ENCODE assay signal across 26 cellular contexts in genomic region chr9:69432623-69433022, GRCh38.
"Had no signal": no experiment of that assay in that cellular context is flagged by ENCODE, and none has a peak within 500 bp of the region (broad histone marks: within the 10 kb centered on the region; RNA-seq: fewer than 3 reads in every experiment).

No MANE protein-coding gene starts in this region.

- H3K9me3 Mint-ChIP-seq: activated CD4-positive, alpha-beta T cell treated with anti-CD3 and anti-CD28 coated beads, Interleukin-2, amount 10 ng/mL, durations not matched to agents 7 days and 5 days; activated CD8-positive, alpha-beta T cell treated with anti-CD3 and anti-CD28 coated beads for 36 hours; activated T-cell treated with anti-CD3 and anti-CD28 coated beads, Interleukin-2, amount 50 U/mL, for 4 hours; activated T-helper 17 cell treated with anti-CD3 and anti-CD28 coated beads, Interleukin-2, amount 50 U/mL, for 72 hours; central memory CD8-positive, alpha-beta T cell; dendritic cell treated with granulocyte-macrophage colony-stimulating factor and Interleukin-4, amounts not matched to agents 40 ng/mL and 50 ng/mL, for 4 days had no signal

- H3K4me1 Mint-ChIP-seq: activated CD4-positive, alpha-beta T cell treated with anti-CD3 and anti-CD28 coated beads, Interleukin-2, amount 10 ng/mL, durations not matched to agents 7 days and 5 days; activated T-helper 17 cell treated with anti-CD3 and anti-CD28 coated beads, Interleukin-2, amount 50 U/mL, for 72 hours; central memory CD8-positive, alpha-beta T cell; endodermal cell had no signal

- H3K36me3 Mint-ChIP-seq: activated naive CD8-positive, alpha-beta T cell had no signal

- H3K27ac Mint-ChIP-seq: activated CD4-positive, alpha-beta T cell treated with anti-CD3 and anti-CD28 coated beads, Interleukin-2, amount 10 ng/mL, durations not matched to agents 7 days and 5 days; activated CD8-positive, alpha-beta T cell treated with anti-CD3 and anti-CD28 coated beads for 36 hours; activated naive CD8-positive, alpha-beta T cell; activated T-helper 17 cell treated with anti-CD3 and anti-CD28 coated beads, Interleukin-2, amount 50 U/mL, for 72 hours; dendritic cell treated with granulocyte-macrophage colony-stimulating factor and Interleukin-4, amounts not matched to agents 40 ng/mL and 50 ng/mL, for 4 days; endodermal cell had no signal

- H3K27ac ChIP-seq: brain microvascular endothelial cell, coronary artery, dorsolateral prefrontal cortex, VCaP had no signal

- H3K4me3 Mint-ChIP-seq: activated CD4-positive, alpha-beta T cell treated with anti-CD3 and anti-CD28 coated beads, Interleukin-2, amount 10 ng/mL, durations not matched to agents 7 days and 5 days; activated CD8-positive, alpha-beta T cell treated with anti-CD3 and anti-CD28 coated beads for 36 hours; activated naive CD8-positive, alpha-beta T cell; activated T-cell treated with anti-CD3 and anti-CD28 coated beads, Interleukin-2, amount 50 U/mL, for 4 hours; activated T-helper 17 cell treated with anti-CD3 and anti-CD28 coated beads, Interleukin-2, amount 50 U/mL, for 72 hours; central memory CD8-positive, alpha-beta T cell; dendritic cell treated with granulocyte-macrophage colony-stimulating factor and Interleukin-4, amounts not matched to agents 40 ng/mL and 50 ng/mL, for 4 days; endodermal cell; WTC11 had no signal

- ATAC-seq: activated CD8-positive, alpha-beta T cell treated with anti-CD3 and anti-CD28 coated beads for 36 hours; WTC11 had no signal

- H3K4me3 ChIP-seq: coronary artery, dorsolateral prefrontal cortex had no signal

- H3K27me3 ChIP-seq: brain microvascular endothelial cell, dorsolateral prefrontal cortex had no signal

- DNase-seq: activated CD4-positive, alpha-beta T cell treated with anti-CD3 and anti-CD28 coated beads for 1 hour; activated CD4-positive, alpha-beta T cell treated with anti-CD3 and anti-CD28 coated beads for 4 hours; activated CD4-positive, alpha-beta T cell treated with anti-CD3 and anti-CD28 coated beads, Interleukin-2, amount 10 ng/mL, durations not matched to agents 7 days and 5 days; activated CD4-positive, alpha-beta T cell treated with anti-CD3 and anti-CD28 coated beads, Interleukin-2, amount 50 U/mL, for 48 hours; activated CD8-positive, alpha-beta memory T cell treated with anti-CD3 and anti-CD28 coated beads for 24 hours; activated CD8-positive, alpha-beta T cell treated with anti-CD3 and anti-CD28 coated beads for 36 hours; activated effector memory CD4-positive, alpha-beta T cell treated with Interleukin-2 at 50 U/mL for 16 hours; activated gamma-delta T cell treated with Interleukin-2 at 50 U/mL for 16 hours; activated naive CD4-positive, alpha-beta T cell treated with anti-CD3 and anti-CD28 coated beads, Interleukin-2, amount 50 U/mL, for 16 hours; activated naive CD4-positive, alpha-beta T cell treated with Interleukin-2 at 50 U/mL for 16 hours; activated T-cell treated with anti-CD3 and anti-CD28 coated beads, Interleukin-2, amount 50 U/mL, for 4 hours; amniotic stem cell; anterior cingulate cortex; brain microvascular endothelial cell; effector memory CD4-positive, alpha-beta T cell; endodermal cell; foreskin fibroblast; T-helper 2 cell had no signal

- H3K36me3 ChIP-seq: brain microvascular endothelial cell had no signal

- H3K27me3 Mint-ChIP-seq: activated CD4-positive, alpha-beta T cell treated with anti-CD3 and anti-CD28 coated beads, Interleukin-2, amount 10 ng/mL, durations not matched to agents 7 days and 5 days; activated CD8-positive, alpha-beta T cell treated with anti-CD3 and anti-CD28 coated beads for 36 hours; activated T-helper 17 cell treated with anti-CD3 and anti-CD28 coated beads, Interleukin-2, amount 50 U/mL, for 72 hours; dendritic cell treated with granulocyte-macrophage colony-stimulating factor and Interleukin-4, amounts not matched to agents 40 ng/mL and 50 ng/mL, for 4 days had no signal
